In the genomic region with DNA sequence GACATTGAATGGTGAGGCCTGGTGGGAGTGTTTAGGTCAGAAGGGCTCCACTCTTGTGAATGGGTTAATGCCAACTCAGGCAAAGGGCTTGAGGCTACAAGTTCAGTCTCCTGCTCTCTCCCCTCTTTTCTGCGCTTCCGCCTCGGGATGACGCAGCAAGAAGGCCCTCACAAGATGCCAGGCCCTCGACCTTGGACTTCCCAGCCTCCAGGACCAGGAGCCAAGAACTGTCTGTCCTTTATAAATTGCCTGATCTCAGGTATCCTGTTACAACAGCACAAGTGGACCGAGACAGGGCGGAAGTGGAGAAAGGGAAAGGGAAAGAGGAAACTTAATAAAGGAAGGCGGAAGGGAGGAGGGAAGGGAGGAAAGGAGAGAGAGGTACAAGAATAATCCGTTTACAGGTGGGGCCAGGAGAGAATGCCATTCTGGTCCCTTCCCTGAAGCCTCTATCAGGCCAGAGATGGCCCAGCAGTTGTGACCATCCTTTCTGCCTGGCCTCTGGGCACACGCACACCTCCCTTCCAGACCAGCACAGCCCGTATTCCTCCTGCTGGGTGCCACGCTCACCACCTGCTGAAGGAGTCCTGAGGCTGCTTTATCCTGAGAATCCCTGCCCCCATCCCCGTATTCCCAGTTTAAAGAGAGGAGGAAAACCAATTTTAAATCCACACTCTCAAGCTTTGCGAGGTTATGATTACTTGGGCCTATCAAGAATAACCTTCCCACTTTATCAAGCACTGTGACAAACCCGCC, we compare ENCODE assay signal across 13 cellular contexts.
A peak's percentile ranks its signal among the peaks of the same experiment; 100 is the strongest.
DNase-seq lines count a peak whose midpoint lies in the region; ATAC-seq and TF ChIP-seq lines count a peak whose summit lies in the region.
"Had no signal": no experiment of that assay in that cellular context is flagged by ENCODE, and none has a peak within 500 bp of the region (broad histone marks: within the 10 kb centered on the region; RNA-seq: fewer than 3 reads in every experiment).

No MANE protein-coding gene starts in this region.

- DNase-seq in CD8-positive, alpha-beta T cell, result peak in 1 of 7 experiments; percentile 45
- peak; percentile 51 for DNase-seq in H7
- DNase-seq in central memory CD8-positive, alpha-beta T cell (ENCODE audit: low spot score in 2 of 2), result no peak
- no peak for DNase-seq in suprapubic skin (ENCODE audit: low spot score in 2 of 2)
- no peak for DNase-seq in AG08396 (ENCODE audit: low spot score)
- DNase-seq in BE2C, result no peak
- DNase-seq: brain microvascular endothelial cell, KG1, NCI-H1417 treated with DMSO at 0.1 percent for 48 hours had no signal

- H3K4me3 ChIP-seq in CD8-positive, alpha-beta T cell (ENCODE audit: low read depth, low read length), result no peak overlapping the region
- no peak overlapping the region for H3K4me3 ChIP-seq in H7 (ENCODE audit: insufficient read depth, low read depth, low read length)
- H3K4me3 ChIP-seq in suprapubic skin, result no peak overlapping the region
- no peak overlapping the region for H3K4me3 ChIP-seq in BE2C (ENCODE audit: low read depth, low read length)
- H3K4me3 ChIP-seq: BLaER1 treated with 17β-estradiol and CSF1 and Interleukin-3, amounts not matched to agents 10 nM and 100 nM had no signal

- CTCF ChIA-PET in CD8-positive, alpha-beta T cell (lab: Charles Lee), result interaction anchor here (0.8 to 1.5 kb wide), 3 partner anchors 10 to 60 kb away, joined by 3 to 4 read pairs (median 4); no protein-coding TSS in a partner anchor

- no peak overlapping the region for H3K4me3 Mint-ChIP-seq in CD8-positive, alpha-beta T cell
- no peak overlapping the region for H3K4me3 Mint-ChIP-seq in central memory CD8-positive, alpha-beta T cell
- H3K4me3 Mint-ChIP-seq in nephron, result no peak overlapping the region
- H3K4me3 Mint-ChIP-seq: activated T-helper 1 cell treated with anti-CD3 and anti-CD28 coated beads, Interleukin-12 subunit alpha, Interleukin-12 subunit beta, Interleukin-2, Interleukin-4 antibody, amounts not matched to agents 30 ng/mL and 10 ng/mL and 1 ng/mL, durations not matched to agents 14 hours and 24 hours and 36 hours had no signal

- H3K27me3 ChIP-seq in CD8-positive, alpha-beta T cell (ENCODE audit: insufficient read depth, low read length), result no peaks in the 10 kb centered on the region
- H3K27me3 ChIP-seq in H7 (ENCODE audit: control insufficient read depth, insufficient read depth, low read length) (no peaks in the 10 kb centered on the region), suprapubic skin (no peaks in the 10 kb centered on the region), BE2C (no peaks in the 10 kb centered on the region)
- H3K27me3 ChIP-seq: BLaER1 treated with 17β-estradiol and CSF1 and Interleukin-3, amounts not matched to agents 10 nM and 100 nM; brain microvascular endothelial cell had no signal

- TF ChIP-seq CTCF in CD8-positive, alpha-beta T cell (IDR thresholded peaks at IDR 0.05), result no peak
- no peak for TF ChIP-seq CTCF in nephron (IDR thresholded peaks at IDR 0.05; ENCODE audit: unreplicated experiment in 3 of 3)
- no peak for TF ChIP-seq CTCF in suprapubic skin (IDR thresholded peaks at IDR 0.05)
- no peak for TF ChIP-seq CTCF in BE2C (IDR thresholded peaks at IDR 0.05; ENCODE audit: low read depth, low read length)

- H3K27me3 Mint-ChIP-seq in CD8-positive, alpha-beta T cell (ENCODE audit: low read depth), result no peaks in the 10 kb centered on the region
- no peaks in the 10 kb centered on the region for H3K27me3 Mint-ChIP-seq in central memory CD8-positive, alpha-beta T cell
- H3K27me3 Mint-ChIP-seq in nephron (ENCODE audit: low read depth), result no peaks in the 10 kb centered on the region

- peaks cover 5% of the 10 kb centered on the region for H3K9me3 ChIP-seq in CD8-positive, alpha-beta T cell (ENCODE audit: low read length)
- H3K9me3 ChIP-seq in suprapubic skin, result no peaks in the 10 kb centered on the region
- no peaks in the 10 kb centered on the region for H3K9me3 ChIP-seq in BE2C

- H3K4me1 ChIP-seq in CD8-positive, alpha-beta T cell (ENCODE audit: insufficient read depth, low read length), result peaks cover 12% of the 10 kb centered on the region
- H3K4me1 ChIP-seq in suprapubic skin, result no peaks in the 10 kb centered on the region
- H3K4me1 ChIP-seq in BE2C, result no peaks in the 10 kb centered on the region
- H3K4me1 ChIP-seq: BLaER1 treated with 17β-estradiol and CSF1 and Interleukin-3, amounts not matched to agents 10 nM and 100 nM had no signal

- peaks cover 93% of the 10 kb centered on the region for H3K36me3 Mint-ChIP-seq in CD8-positive, alpha-beta T cell
- peaks cover 40% of the 10 kb centered on the region for H3K36me3 Mint-ChIP-seq in central memory CD8-positive, alpha-beta T cell (ENCODE audit: insufficient read depth)
- H3K36me3 Mint-ChIP-seq in nephron (ENCODE audit: low read depth), result peaks cover 54% of the 10 kb centered on the region

- intact Hi-C loops in CD8-positive, alpha-beta T cell (cut with DNase I, micrococcal nuclease), result no loop called here

- H3K27ac Mint-ChIP-seq in CD8-positive, alpha-beta T cell, result peak overlapping the region; percentile 78
- H3K27ac Mint-ChIP-seq in central memory CD8-positive, alpha-beta T cell (ENCODE audit: low read depth), result peak overlapping the region; percentile 56
- peak overlapping the region; percentile 31 to 60 (median 35) for H3K27ac Mint-ChIP-seq in nephron

- peaks cover 11% of the 10 kb centered on the region for H3K9me3 Mint-ChIP-seq in CD8-positive, alpha-beta T cell
- peaks cover 10% of the 10 kb centered on the region for H3K9me3 Mint-ChIP-seq in central memory CD8-positive, alpha-beta T cell
- peaks cover 22% of the 10 kb centered on the region for H3K9me3 Mint-ChIP-seq in nephron

- H3K4me1 Mint-ChIP-seq in CD8-positive, alpha-beta T cell (ENCODE audit: low read depth), result peaks cover 31% of the 10 kb centered on the region
- H3K4me1 Mint-ChIP-seq in central memory CD8-positive, alpha-beta T cell, result peaks cover 13% of the 10 kb centered on the region
- peaks cover 9% of the 10 kb centered on the region for H3K4me1 Mint-ChIP-seq in nephron

- TF ChIP-seq EP300 in suprapubic skin (IDR thresholded peaks at IDR 0.05), result no peak

- TF ChIP-seq POLR2A in suprapubic skin (IDR thresholded peaks at IDR 0.05), result no peak

- no peak overlapping the region for H3K27ac ChIP-seq in CD8-positive, alpha-beta T cell (ENCODE audit: low read depth, low read length)
- no peak overlapping the region for H3K27ac ChIP-seq in suprapubic skin
- H3K27ac ChIP-seq: BLaER1 treated with 17β-estradiol and CSF1 and Interleukin-3, amounts not matched to agents 10 nM and 100 nM; brain microvascular endothelial cell had no signal

- peaks cover 67% of the 10 kb centered on the region for H3K36me3 ChIP-seq in CD8-positive, alpha-beta T cell (ENCODE audit: insufficient read depth, low read length)
- H3K36me3 ChIP-seq in H7 (replicated peaks; ENCODE audit: control insufficient read depth, insufficient read depth, low read length) (peaks cover 3% of the 10 kb centered on the region), suprapubic skin (peaks cover 16% of the 10 kb centered on the region), BE2C (no peaks in the 10 kb centered on the region)

- no peak for ATAC-seq in CD8-positive, alpha-beta T cell
- no peak for ATAC-seq in central memory CD8-positive, alpha-beta T cell (replicated peaks; ENCODE audit: extremely low read depth, poor library complexity, severe bottlenecking)
- ATAC-seq: activated CD4-positive, CD25-positive, alpha-beta regulatory T cell treated with anti-CD3 and anti-CD28 coated beads, Interleukin-2, amount 50 U/mL, for 24 hours had no signal

- POLR2A ChIA-PET in CD8-positive, alpha-beta T cell (lab: Charles Lee), result no interaction called here

- 91% methylated on average over 15 of the region's 15 CpGs for WGBS in suprapubic skin
